ENCODE assay signal across 21 cellular contexts in genomic region chr7:51786284-51786683, GRCh38.
"Had no signal": no experiment of that assay in that cellular context is flagged by ENCODE, and none has a peak within 500 bp of the region (broad histone marks: within the 10 kb centered on the region; RNA-seq: fewer than 3 reads in every experiment).

No MANE protein-coding gene starts in this region.

- H3K27me3 ChIP-seq: SJSA1 had no signal

- DNase-seq: Karpas-422; KG1; MM.1S; NCI-H1092 treated with DMSO at 0.1 percent for 48 hours; NCI-H1436; NCI-H187; NCI-H2029; NCI-H2081 treated with DMSO at 0.1 percent for 48 hours; NCI-H2171; NCI-H226; NCI-H446; NCI-H510A; NCI-H69; NCI-H774; NK-92 treated with Interleukin-12 subunit alpha and Interleukin-12 subunit beta, amount 100 ng/mL, for 24 hours; Right ventricle myocardium superior; RPMI8226; SIG-M5 had no signal

- H3K4me1 ChIP-seq: SJSA1 had no signal

- H3K4me3 ChIP-seq: SJSA1, SK-N-MC had no signal

- H3K27ac ChIP-seq: SJSA1, SK-N-MC had no signal

- H3K36me3 ChIP-seq: SJSA1 had no signal

- H3K9me3 ChIP-seq: SJSA1 had no signal

- FAIRE-seq: RCC 7860 had no signal
